In the genomic region with DNA sequence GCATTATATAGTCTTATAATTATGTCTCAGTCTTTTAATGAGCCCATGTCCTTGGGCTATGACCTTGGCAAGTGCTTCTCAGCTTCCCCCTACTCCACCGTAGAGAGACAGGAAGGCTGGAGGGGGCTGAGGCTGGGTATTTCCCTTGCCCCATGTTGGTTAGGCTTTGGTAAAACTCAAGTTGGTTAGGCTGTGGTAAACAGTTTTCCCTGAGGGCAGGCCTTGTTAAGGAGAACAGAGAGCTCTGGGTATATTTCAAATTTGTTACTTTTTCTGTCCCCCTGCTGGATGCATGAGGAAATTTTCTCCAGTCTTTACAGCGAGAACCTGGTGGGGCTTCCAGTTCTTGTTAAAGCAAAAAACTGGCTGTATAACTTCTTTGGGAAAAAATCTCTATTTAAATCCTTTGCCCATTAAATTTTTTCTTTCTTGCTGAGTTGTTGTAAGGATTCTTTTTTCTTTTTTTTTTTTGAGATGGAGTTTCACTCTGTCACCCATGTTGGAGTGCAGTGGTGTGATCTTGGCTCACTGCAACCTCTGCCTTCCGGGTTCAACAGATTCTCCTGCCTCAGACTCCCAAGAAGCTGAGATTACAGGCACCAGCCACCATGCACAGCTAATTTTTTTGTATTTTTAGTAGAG, we compare ENCODE assay signal across 8 cellular contexts. TPM values are rescaled to one million over a fixed set of nuclear protein-coding genes. Genes with fewer than 3 reads are reported as not detected.
DNase-seq lines count a peak whose midpoint lies in the region; ATAC-seq and TF ChIP-seq lines count a peak whose summit lies in the region.

No MANE protein-coding gene starts in this region.

- H3K27ac Mint-ChIP-seq in activated T-helper 2 cell treated with anti-CD3 and anti-CD28 coated beads, Interferon-gamma antibody, Interleukin-2, Interleukin-4, amounts not matched to agents 10 μg/mL and 5 μg/mL and 100 μg/mL, durations not matched to agents 14 hours and 24 hours and 36 hours: no peak overlapping the region

- peaks cover 3% of the 10 kb centered on the region for H3K27me3 Mint-ChIP-seq in activated T-helper 2 cell treated with anti-CD3 and anti-CD28 coated beads, Interferon-gamma antibody, Interleukin-2, Interleukin-4, amounts not matched to agents 10 μg/mL and 5 μg/mL and 100 μg/mL, durations not matched to agents 14 hours and 24 hours and 36 hours (ENCODE audit: low read depth)

- peak overlapping the region; percentile 17; the same call in 1 of the 2 replicates for H3K4me2 ChIP-seq in BLaER1
- no peak overlapping the region for H3K4me2 ChIP-seq in Loucy (ENCODE audit: low read depth, low read length, poor library complexity, severe bottlenecking)
- no peak overlapping the region for H3K4me2 ChIP-seq in hepatocyte

- H3F3A ChIP-seq in Loucy (ENCODE audit: low read depth): no peaks in the 10 kb centered on the region; the same call in 1 of the 2 replicates

- peaks cover 4% of the 10 kb centered on the region for H3K36me3 Mint-ChIP-seq in activated T-helper 2 cell treated with anti-CD3 and anti-CD28 coated beads, Interferon-gamma antibody, Interleukin-2, Interleukin-4, amounts not matched to agents 10 μg/mL and 5 μg/mL and 100 μg/mL, durations not matched to agents 14 hours and 24 hours and 36 hours (ENCODE audit: low read depth)

- H2AFZ ChIP-seq in Loucy (ENCODE audit: low read length) (peak overlapping the region; percentile 13; the same call in 1 of the 2 replicates), hepatocyte (no peak overlapping the region)

- H3K36me3 ChIP-seq in BLaER1 (no peaks in the 10 kb centered on the region), Loucy (ENCODE audit: insufficient read depth, low read length) (no peaks in the 10 kb centered on the region), hepatocyte (replicated peaks; ENCODE audit: insufficient read depth, low read depth) (no peaks in the 10 kb centered on the region), thyroid gland (no peaks in the 10 kb centered on the region)

- no peaks in the 10 kb centered on the region for H3K9me2 ChIP-seq in Loucy (replicated peaks; ENCODE audit: low read depth, low read length)
- no peaks in the 10 kb centered on the region for H3K9me2 ChIP-seq in hepatocyte (replicated peaks; ENCODE audit: insufficient read depth)

- H3K9ac ChIP-seq in BLaER1 (no peak overlapping the region), Loucy (ENCODE audit: low read depth, low read length, poor library complexity, severe bottlenecking) (no peak overlapping the region)

- H4K20me1 ChIP-seq in BLaER1: no peaks in the 10 kb centered on the region
- no peaks in the 10 kb centered on the region for H4K20me1 ChIP-seq in Loucy (ENCODE audit: insufficient read depth, low read length, poor library complexity, severe bottlenecking)
- no peaks in the 10 kb centered on the region for H4K20me1 ChIP-seq in hepatocyte (ENCODE audit: insufficient read depth, poor library complexity, severe bottlenecking)

- TF ChIP-seq POLR2A in thyroid gland (IDR thresholded peaks at IDR 0.05): no peak

- WGBS in hepatocyte (ENCODE audit: low lambda C conversion rate, missing lambda C conversion rate): 88% methylated on average over 3 of the region's 3 CpGs
- 77 to 78% methylated on average over 3 of the region's 3 CpGs for WGBS in thyroid gland, 2 donors

- H3K4me3 Mint-ChIP-seq in activated T-helper 2 cell treated with anti-CD3 and anti-CD28 coated beads, Interferon-gamma antibody, Interleukin-2, Interleukin-4, amounts not matched to agents 10 μg/mL and 5 μg/mL and 100 μg/mL, durations not matched to agents 14 hours and 24 hours and 36 hours (ENCODE audit: low read depth): no peak overlapping the region

- peak; percentile 29 for DNase-seq in activated T-helper 2 cell treated with anti-CD3 and anti-CD28 coated beads, Interferon-gamma antibody, Interleukin-2, Interleukin-4, amounts not matched to agents 10 μg/mL and 5 μg/mL and 100 μg/mL, durations not matched to agents 14 hours and 24 hours and 36 hours (ENCODE audit: low spot score)
- DNase-seq in hepatocyte (ENCODE audit: low spot score) (no peak), thyroid gland (no peak), UCSD-AML1 (lab: John Stamatoyannopoulos, UW; ENCODE audit: unreplicated experiment) (no peak)

- H3K9me3 Mint-ChIP-seq in activated T-helper 2 cell treated with anti-CD3 and anti-CD28 coated beads, Interferon-gamma antibody, Interleukin-2, Interleukin-4, amounts not matched to agents 10 μg/mL and 5 μg/mL and 100 μg/mL, durations not matched to agents 14 hours and 24 hours and 36 hours: peaks cover 6% of the 10 kb centered on the region

- no peaks in the 10 kb centered on the region for H3K9me3 ChIP-seq in BLaER1
- H3K9me3 ChIP-seq in Loucy (ENCODE audit: insufficient read depth, low read depth, low read length): no peaks in the 10 kb centered on the region
- no peaks in the 10 kb centered on the region for H3K9me3 ChIP-seq in hepatocyte (ENCODE audit: low read depth)
- no peaks in the 10 kb centered on the region for H3K9me3 ChIP-seq in thyroid gland

- TF ChIP-seq CTCF in Loucy (conservative IDR thresholded peaks at IDR 0.05; ENCODE audit: low read length) (peak; percentile 67), hepatocyte (IDR thresholded peaks at IDR 0.05; ENCODE audit: poor library complexity) (peak; percentile 44), thyroid gland (IDR thresholded peaks at IDR 0.05) (peak; percentile 4 to 47 (median 30))

- ATAC-seq in GM18867 (IDR thresholded peaks at IDR 0.05; ENCODE audit: unreplicated experiment) (peak; percentile 64), GM19455 (IDR thresholded peaks at IDR 0.05; ENCODE audit: unreplicated experiment) (no peak)

- H3K27me3 ChIP-seq in BLaER1 (no peaks in the 10 kb centered on the region), Loucy (ENCODE audit: insufficient read depth, low read length, poor library complexity, severe bottlenecking) (no peaks in the 10 kb centered on the region), hepatocyte (no peaks in the 10 kb centered on the region), thyroid gland (no peaks in the 10 kb centered on the region)

- H3K79me2 ChIP-seq in Loucy (ENCODE audit: insufficient read depth, low read length) (no peaks in the 10 kb centered on the region), hepatocyte (no peaks in the 10 kb centered on the region)

- H3K4me1 Mint-ChIP-seq in activated T-helper 2 cell treated with anti-CD3 and anti-CD28 coated beads, Interferon-gamma antibody, Interleukin-2, Interleukin-4, amounts not matched to agents 10 μg/mL and 5 μg/mL and 100 μg/mL, durations not matched to agents 14 hours and 24 hours and 36 hours (ENCODE audit: low read depth): peaks cover 50% of the 10 kb centered on the region

- no peak overlapping the region for H3K4me3 ChIP-seq in BLaER1
- H3K4me3 ChIP-seq in Loucy (ENCODE audit: low read length, poor library complexity, severe bottlenecking): no peak overlapping the region
- no peak overlapping the region for H3K4me3 ChIP-seq in hepatocyte
- no peak overlapping the region for H3K4me3 ChIP-seq in thyroid gland (replicated peaks in 1 of 3)

- H3K4me1 ChIP-seq in BLaER1 (peaks cover 9% of the 10 kb centered on the region; the same call in 1 of the 2 replicates), Loucy (ENCODE audit: insufficient read depth, low read length, poor library complexity, severe bottlenecking) (peaks cover 29% of the 10 kb centered on the region), hepatocyte (ENCODE audit: insufficient read depth) (no peaks in the 10 kb centered on the region), thyroid gland (no peaks in the 10 kb centered on the region)

- H3K27ac ChIP-seq in BLaER1 (no peak overlapping the region), hepatocyte (no peak overlapping the region), thyroid gland (no peak overlapping the region)

- intact Hi-C loops in activated T-helper 2 cell treated with anti-CD3 and anti-CD28 coated beads, Interferon-gamma antibody, Interleukin-2, Interleukin-4, amounts not matched to agents 10 μg/mL and 5 μg/mL and 100 μg/mL, durations not matched to agents 14 hours and 24 hours and 36 hours (cut with micrococcal nuclease): loop anchor here (1.0 to 2.0 kb wide), 2 partner anchors 15 kb away; a partner anchor contains a TSS
- intact Hi-C loops in thyroid gland (cut with DNase I): no loop called here

RNA-seq across cellular contexts. Expression of a gene that starts 12.2 kb away (rescaled TPM):
- total RNA-seq in activated T-helper 2 cell treated with anti-CD3 and anti-CD28 coated beads, Interferon-gamma antibody, Interleukin-2, Interleukin-4, amounts not matched to agents 10 μg/mL and 5 μg/mL and 100 μg/mL, durations not matched to agents 14 hours and 24 hours and 36 hours: 0.51 and 0.57 TPM in 2 replicates
- total RNA-seq in hepatocyte (8.5 and 15.2 TPM in 2 replicates), thyroid gland (10 to 100 TPM in 1 of 4 donors, 1 to 10 TPM in 3; 5.6 to 14.4 (median 9.6) TPM)
- polyA plus RNA-seq in hepatocyte: 6.3 and 8.0 TPM in 2 replicates

RNA-seq across cellular contexts. Expression of a gene that starts 15.3 kb away (rescaled TPM):
- total RNA-seq in activated T-helper 2 cell treated with anti-CD3 and anti-CD28 coated beads, Interferon-gamma antibody, Interleukin-2, Interleukin-4, amounts not matched to agents 10 μg/mL and 5 μg/mL and 100 μg/mL, durations not matched to agents 14 hours and 24 hours and 36 hours: 103 and 108 TPM in 2 replicates
- total RNA-seq in hepatocyte (34.5 and 71.9 TPM in 2 replicates), thyroid gland (100 to 1,000 TPM in 2 of 4 donors, 10 to 100 TPM in 2; 37.8 to 579 (median 144) TPM)
- 62.7 and 71.9 TPM in 2 replicates for polyA plus RNA-seq in hepatocyte

RNA-seq across cellular contexts. Expression of a gene that starts 48.6 kb away (rescaled TPM):
- 36.2 and 39.1 TPM in 2 replicates for total RNA-seq in activated T-helper 2 cell treated with anti-CD3 and anti-CD28 coated beads, Interferon-gamma antibody, Interleukin-2, Interleukin-4, amounts not matched to agents 10 μg/mL and 5 μg/mL and 100 μg/mL, durations not matched to agents 14 hours and 24 hours and 36 hours
- total RNA-seq in hepatocyte: 68.4 and 105 TPM in 2 replicates
- polyA plus RNA-seq in hepatocyte: 170 and 185 TPM in 2 replicates
- total RNA-seq in thyroid gland: 10 to 100 TPM; 51.3 to 97.3 (median 69.1) TPM

RNA-seq across cellular contexts. Expression of a gene that starts 55.8 kb away (rescaled TPM):
- total RNA-seq in activated T-helper 2 cell treated with anti-CD3 and anti-CD28 coated beads, Interferon-gamma antibody, Interleukin-2, Interleukin-4, amounts not matched to agents 10 μg/mL and 5 μg/mL and 100 μg/mL, durations not matched to agents 14 hours and 24 hours and 36 hours: 134 and 142 TPM in 2 replicates
- total RNA-seq in hepatocyte (29.5 and 33.3 TPM in 2 replicates), thyroid gland (100 to 1,000 TPM in 3 of 4 donors, 10 to 100 TPM in 1; 96.6 to 113 (median 108) TPM)
- polyA plus RNA-seq in hepatocyte: 248 and 295 TPM in 2 replicates
